ENCODE assay signal across 9 cellular contexts in genomic region chr4:81606796-81607550, GRCh38.
DNase-seq lines count a peak whose midpoint lies in the region; ATAC-seq, FAIRE-seq and TF ChIP-seq lines count a peak whose summit lies in the region.
"Had no signal": no experiment of that assay in that cellular context is flagged by ENCODE, and none has a peak within 500 bp of the region (broad histone marks: within the 10 kb centered on the region; RNA-seq: fewer than 3 reads in every experiment).

No MANE protein-coding gene starts in this region.

- H3K27me3 ChIP-seq in keratinocyte (ENCODE audit: control insufficient read depth, extremely low read depth, insufficient read depth, low read length): no peaks in the 10 kb centered on the region
- H3K27me3 ChIP-seq in testis: no peaks in the 10 kb centered on the region
- no peaks in the 10 kb centered on the region for H3K27me3 ChIP-seq in MM.1S (replicated peaks; ENCODE audit: insufficient read depth, low read length)

- no peaks in the 10 kb centered on the region for H3K36me3 Mint-ChIP-seq in activated naive CD8-positive, alpha-beta T cell treated with anti-CD3 and anti-CD28 coated beads, Interleukin-2, amount 10 ng/mL, durations not matched to agents 7 days and 5 days

- dilution Hi-C loops in keratinocyte (cut with MboI; ENCODE audit: extremely low pct_ligation_motif_present, low sequenced_read_pairs): no loop called here

- WGBS in testis, 2 donors: 40 to 42% methylated on average over 4 of the region's 4 CpGs

- H3K4me3 Mint-ChIP-seq in activated naive CD8-positive, alpha-beta T cell treated with anti-CD3 and anti-CD28 coated beads, Interleukin-2, amount 10 ng/mL, durations not matched to agents 7 days and 5 days: no peak overlapping the region

- H3K79me2 ChIP-seq in keratinocyte (ENCODE audit: control insufficient read depth, insufficient read depth, low read length) (no peaks in the 10 kb centered on the region), MM.1S (ENCODE audit: low read length) (no peaks in the 10 kb centered on the region)

- no peaks in the 10 kb centered on the region for H3K36me3 ChIP-seq in keratinocyte (ENCODE audit: control insufficient read depth in 2 of 2, extremely low read depth in 1 of 2, insufficient read depth in 2 of 2, low read length in 2 of 2)
- no peaks in the 10 kb centered on the region for H3K36me3 ChIP-seq in testis (ENCODE audit: low read depth, missing control alignments)
- H3K36me3 ChIP-seq in MM.1S (replicated peaks; ENCODE audit: insufficient read depth, low read length): no peaks in the 10 kb centered on the region
- H3K36me3 ChIP-seq: prostate gland, WERI-Rb-1 had no signal

- no peak for FAIRE-seq in keratinocyte (lab: Jason Lieb, UNC)

- H3K9me3 Mint-ChIP-seq in activated naive CD8-positive, alpha-beta T cell treated with anti-CD3 and anti-CD28 coated beads, Interleukin-2, amount 10 ng/mL, durations not matched to agents 7 days and 5 days: no peaks in the 10 kb centered on the region

- H3K27ac ChIP-seq in keratinocyte (ENCODE audit: control insufficient read depth, insufficient read depth, low read length): no peak overlapping the region
- H3K27ac ChIP-seq in testis: peak overlapping the region in 1 of 2 donors; percentile 16
- no peak overlapping the region for H3K27ac ChIP-seq in MM.1S (ENCODE audit: low read length)
- H3K27ac ChIP-seq: prostate gland, WERI-Rb-1 had no signal

- POLR2A ChIA-PET in activated naive CD8-positive, alpha-beta T cell treated with anti-CD3 and anti-CD28 coated beads, Interleukin-2, amount 10 ng/mL, durations not matched to agents 7 days and 5 days (lab: Charles Lee): no interaction called here

- H3K4me3 ChIP-seq in keratinocyte (ENCODE audit: control insufficient read depth in 2 of 3, extremely low read depth in 1 of 3, insufficient read depth in 2 of 3, low read depth in 1 of 3, low read length in 3 of 3) (no peak overlapping the region), testis (no peak overlapping the region), MM.1S (ENCODE audit: low read length) (no peak overlapping the region)
- H3K4me3 ChIP-seq: prostate gland had no signal

- H2AFZ ChIP-seq in keratinocyte (ENCODE audit: control insufficient read depth, low read length) (peak overlapping the region; percentile 5), MM.1S (ENCODE audit: low read length) (no peak overlapping the region)

- no peaks in the 10 kb centered on the region for H3K9me3 ChIP-seq in keratinocyte (ENCODE audit: control insufficient read depth, low read depth, low read length)
- H3K9me3 ChIP-seq in testis: no peaks in the 10 kb centered on the region
- no peaks in the 10 kb centered on the region for H3K9me3 ChIP-seq in MM.1S (replicated peaks; ENCODE audit: insufficient read depth, low read length)
- H3K9me3 ChIP-seq: prostate gland had no signal

- no peaks in the 10 kb centered on the region for H3F3A ChIP-seq in MM.1S (ENCODE audit: insufficient read depth, low read length)

- H4K20me1 ChIP-seq in keratinocyte (ENCODE audit: control insufficient read depth, extremely low read depth, insufficient read depth, low read length) (no peaks in the 10 kb centered on the region), MM.1S (ENCODE audit: insufficient read depth, low read length) (no peaks in the 10 kb centered on the region)

- no peaks in the 10 kb centered on the region for H3K9me2 ChIP-seq in MM.1S (replicated peaks; ENCODE audit: insufficient read depth, low read length)

- peak; percentile 2 for DNase-seq in LoVo (ENCODE audit: low spot score)
- DNase-seq in activated naive CD8-positive, alpha-beta T cell treated with anti-CD3 and anti-CD28 coated beads, Interleukin-2, amount 10 ng/mL, durations not matched to agents 7 days and 5 days: no peak
- DNase-seq in keratinocyte (ENCODE audit: low read depth, low spot score): no peak
- peak; percentile 15 for DNase-seq in testis
- no peak for DNase-seq in RKO (ENCODE audit: low spot score)
- no peak for DNase-seq in MM.1S
- DNase-seq in DMS114 treated with DMSO at 0.1 percent for 48 hours (lab: John Stamatoyannopoulos, UW; ENCODE audit: unreplicated experiment): no peak
- DNase-seq: WERI-Rb-1 had no signal

- no peak overlapping the region for H3K4me2 ChIP-seq in keratinocyte (ENCODE audit: control insufficient read depth, extremely low read depth, insufficient read depth, low read depth, low read length)
- H3K4me2 ChIP-seq in MM.1S (ENCODE audit: low read depth, low read length): no peak overlapping the region

- TF ChIP-seq POLR2A in testis (IDR thresholded peaks at IDR 0.05): no peak

- H3K27me3 Mint-ChIP-seq in activated naive CD8-positive, alpha-beta T cell treated with anti-CD3 and anti-CD28 coated beads, Interleukin-2, amount 10 ng/mL, durations not matched to agents 7 days and 5 days: no peaks in the 10 kb centered on the region

- H3K4me1 Mint-ChIP-seq in activated naive CD8-positive, alpha-beta T cell treated with anti-CD3 and anti-CD28 coated beads, Interleukin-2, amount 10 ng/mL, durations not matched to agents 7 days and 5 days: peaks cover 10% of the 10 kb centered on the region

- peak overlapping the region; percentile 31 for H3K27ac Mint-ChIP-seq in activated naive CD8-positive, alpha-beta T cell treated with anti-CD3 and anti-CD28 coated beads, Interleukin-2, amount 10 ng/mL, durations not matched to agents 7 days and 5 days

- H3K4me1 ChIP-seq in keratinocyte (ENCODE audit: control insufficient read depth, extremely low read depth, insufficient read depth, low read length) (no peaks in the 10 kb centered on the region), testis (peaks cover 5% of the 10 kb centered on the region), MM.1S (ENCODE audit: low read length) (no peaks in the 10 kb centered on the region)
- H3K4me1 ChIP-seq: prostate gland had no signal

- H3K9ac ChIP-seq in keratinocyte (ENCODE audit: control insufficient read depth, extremely low read depth, insufficient read depth, low read length) (no peak overlapping the region), MM.1S (ENCODE audit: low read length) (no peak overlapping the region)

- no peak for TF ChIP-seq CTCF in keratinocyte (optimal IDR thresholded peaks at IDR 0.05 in 1 of 3, IDR thresholded peaks at IDR 0.05 in 1 of 3, conservative IDR thresholded peaks at IDR 0.05 in 1 of 3; ENCODE audit: extremely low read depth in 1 of 3, insufficient read depth in 2 of 3, low read length in 3 of 3)
- TF ChIP-seq CTCF in testis (IDR thresholded peaks at IDR 0.05): no peak
- TF ChIP-seq CTCF in MM.1S (IDR thresholded peaks at IDR 0.05; ENCODE audit: low read length): no peak

- intact Hi-C loops in testis (cut with DNase I; ENCODE audit: low total_unique reads): no loop called here

- no peaks in the 10 kb centered on the region for H3K9me1 ChIP-seq in keratinocyte (ENCODE audit: control insufficient read depth, extremely low read depth, insufficient read depth, low read length)

- ATAC-seq in activated naive CD8-positive, alpha-beta T cell treated with anti-CD3 and anti-CD28 coated beads, Interleukin-2, amount 10 ng/mL, durations not matched to agents 7 days and 5 days (ENCODE audit: low read depth): peak; percentile 33

Comparison
In these comparisons a context has a peak if more than half of its experiments do, and no peak if none do; other contexts are left out.
1. DNase-seq: peak in LoVo (single experiment) and testis (single experiment); none in activated naive CD8-positive, alpha-beta T cell treated with anti-CD3 and anti-CD28 coated beads, Interleukin-2, amount 10 ng/mL, durations not matched to agents 7 days and 5 days (single experiment), keratinocyte (single experiment), RKO (single experiment), MM.1S (single experiment) and DMS114 treated with DMSO at 0.1 percent for 48 hours (single experiment).